Comparison of ENCODE assay signal across 8 cellular contexts in the genomic region with DNA sequence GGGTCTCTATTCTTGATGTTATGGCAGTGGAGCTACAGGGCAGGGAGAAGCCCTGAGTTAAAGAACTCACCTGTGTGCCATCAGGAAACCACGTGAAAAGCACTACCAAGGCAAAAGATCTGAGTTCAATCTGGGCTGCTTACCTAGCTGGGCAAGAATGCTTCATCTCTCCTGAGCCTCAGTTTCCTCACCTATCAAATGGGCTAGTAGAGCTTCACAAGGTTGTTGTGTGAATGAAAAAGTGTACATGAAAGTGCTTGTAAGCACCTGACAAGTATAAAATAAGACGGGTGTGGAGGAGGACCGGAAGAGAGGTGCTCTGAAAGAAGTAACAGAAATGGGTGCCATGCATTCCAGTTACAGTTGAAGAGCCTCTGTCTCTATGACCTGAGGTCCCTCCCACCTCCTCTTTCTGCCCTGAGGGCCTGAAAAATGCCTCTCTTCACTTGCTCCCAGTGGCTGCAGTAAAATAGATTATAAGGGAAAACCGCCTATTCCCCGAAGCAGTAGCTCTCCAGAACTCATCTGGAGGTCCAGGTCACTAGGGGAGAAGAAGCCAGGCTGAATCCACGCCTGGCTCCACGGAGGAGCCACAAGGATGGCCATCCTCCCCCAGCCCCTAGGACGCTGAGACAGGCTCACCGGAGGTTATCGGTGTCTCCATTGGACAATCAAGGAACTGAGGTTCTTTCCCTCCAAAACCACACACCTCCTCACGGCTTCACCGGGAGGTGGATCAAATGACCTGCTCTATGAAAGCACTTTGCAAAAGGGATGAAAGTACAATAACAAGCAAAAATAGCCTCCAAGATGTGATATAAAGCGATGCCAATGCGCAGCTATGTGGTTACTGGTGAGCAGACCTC. TPM values are rescaled to one million over a fixed set of nuclear protein-coding genes. Genes with fewer than 3 reads are reported as not detected.
DNase-seq lines count a peak whose midpoint lies in the region; ATAC-seq, FAIRE-seq and TF ChIP-seq lines count a peak whose summit lies in the region.

No MANE protein-coding gene starts in this region.

- TF ChIP-seq POLR2A in transverse colon (IDR thresholded peaks at IDR 0.05) = no peak

- peak overlapping the region; percentile 58 to 69 for H3K4me3 ChIP-seq in kidney (ENCODE audit: low read length in 2 of 2)
- peak overlapping the region; percentile 55 to 81 (median 69) for H3K4me3 ChIP-seq in transverse colon

- no peaks in the 10 kb centered on the region for H3K9me3 ChIP-seq in kidney (ENCODE audit: control insufficient read depth in 1 of 2, low read length in 2 of 2)
- H3K9me3 ChIP-seq in transverse colon = no peaks in the 10 kb centered on the region

- H3K36me3 Mint-ChIP-seq in activated naive CD4-positive, alpha-beta T cell treated with anti-CD3 and anti-CD28 coated beads for 36 hours (ENCODE audit: low read depth) = no peaks in the 10 kb centered on the region
- peaks cover 4% of the 10 kb centered on the region for H3K36me3 Mint-ChIP-seq in activated T-helper 1 cell treated with anti-CD3 and anti-CD28 coated beads, Interleukin-12 subunit alpha, Interleukin-12 subunit beta, Interleukin-2, Interleukin-4 antibody, amounts not matched to agents 30 ng/mL and 10 ng/mL and 1 ng/mL, durations not matched to agents 14 hours and 24 hours and 36 hours (ENCODE audit: low read depth)

- H3K4me1 ChIP-seq in kidney (ENCODE audit: control insufficient read depth in 1 of 2, insufficient read depth in 1 of 2, low read depth in 1 of 2, low read length in 2 of 2) (peaks cover 5 to 9% of the 10 kb centered on the region in 2 donors), transverse colon (peaks cover 13 to 29% (median 24%) of the 10 kb centered on the region in 4 donors)

- no peaks in the 10 kb centered on the region for H3K36me3 ChIP-seq in kidney (ENCODE audit: control insufficient read depth in 1 of 2, insufficient read depth in 2 of 2, low read length in 2 of 2)
- no peaks in the 10 kb centered on the region for H3K36me3 ChIP-seq in transverse colon

- H3K4me1 Mint-ChIP-seq in activated naive CD4-positive, alpha-beta T cell treated with anti-CD3 and anti-CD28 coated beads for 36 hours (ENCODE audit: low read depth) = peaks cover 36% of the 10 kb centered on the region
- peaks cover 26% of the 10 kb centered on the region for H3K4me1 Mint-ChIP-seq in activated T-helper 1 cell treated with anti-CD3 and anti-CD28 coated beads, Interleukin-12 subunit alpha, Interleukin-12 subunit beta, Interleukin-2, Interleukin-4 antibody, amounts not matched to agents 30 ng/mL and 10 ng/mL and 1 ng/mL, durations not matched to agents 14 hours and 24 hours and 36 hours (ENCODE audit: low read depth)

- in situ Hi-C loops in transverse colon (cut with MboI; ENCODE audit: low pct_ligation_motif_present in 1 of 4, low pct_unique_long_range_greater_than_20kb in 1 of 4, low sequenced_read_pairs in 3 of 4) = no loop called here

- H3K27me3 ChIP-seq in transverse colon = peaks cover 5% of the 10 kb centered on the region

- no peaks in the 10 kb centered on the region for H3K9me3 Mint-ChIP-seq in activated naive CD4-positive, alpha-beta T cell treated with anti-CD3 and anti-CD28 coated beads for 36 hours
- H3K9me3 Mint-ChIP-seq in activated T-helper 1 cell treated with anti-CD3 and anti-CD28 coated beads, Interleukin-12 subunit alpha, Interleukin-12 subunit beta, Interleukin-2, Interleukin-4 antibody, amounts not matched to agents 30 ng/mL and 10 ng/mL and 1 ng/mL, durations not matched to agents 14 hours and 24 hours and 36 hours = no peaks in the 10 kb centered on the region

- WGBS in transverse colon (ENCODE audit: low coverage in 1 of 2), 2 donors = 33 to 47% methylated on average over 3 to 14 of the region's 14 CpGs

- TF ChIP-seq CTCF in kidney (IDR thresholded peaks at IDR 0.05; ENCODE audit: borderline replicate concordance, extremely low read depth, insufficient read depth) (no peak), transverse colon (IDR thresholded peaks at IDR 0.05) (no peak)

- no peak overlapping the region for H3K27ac ChIP-seq in kidney (ENCODE audit: low read depth in 2 of 2, low read length in 2 of 2)
- peak overlapping the region; percentile 64 to 86 (median 80) for H3K27ac ChIP-seq in transverse colon

- peak overlapping the region in 1 of 2 donors; percentile 60 for H3K9ac ChIP-seq in kidney (ENCODE audit: low read length in 2 of 2)

- H3K4me3 Mint-ChIP-seq in activated naive CD4-positive, alpha-beta T cell treated with anti-CD3 and anti-CD28 coated beads for 36 hours = peak overlapping the region; percentile 71
- H3K4me3 Mint-ChIP-seq in activated T-helper 1 cell treated with anti-CD3 and anti-CD28 coated beads, Interleukin-12 subunit alpha, Interleukin-12 subunit beta, Interleukin-2, Interleukin-4 antibody, amounts not matched to agents 30 ng/mL and 10 ng/mL and 1 ng/mL, durations not matched to agents 14 hours and 24 hours and 36 hours = peak overlapping the region; percentile 79

- TF ChIP-seq EP300 in transverse colon (IDR thresholded peaks at IDR 0.05; ENCODE audit: low read depth) = no peak

- CTCF ChIA-PET in activated naive CD4-positive, alpha-beta T cell treated with anti-CD3 and anti-CD28 coated beads for 36 hours (lab: Charles Lee) = interaction anchor here (0.6 to 1.6 kb wide), 3 partner anchors 11 to 769 kb away, joined by 3 to 4 read pairs (median 3); no protein-coding TSS in a partner anchor

- peak; percentile 14 for DNase-seq in activated naive CD4-positive, alpha-beta T cell treated with anti-CD3 and anti-CD28 coated beads for 36 hours
- DNase-seq in activated naive CD4-positive, alpha-beta T cell treated with Interleukin-2 at 50 U/mL for 16 hours = no peak
- DNase-seq in activated T-helper 1 cell treated with anti-CD3 and anti-CD28 coated beads, Interleukin-12 subunit alpha, Interleukin-12 subunit beta, Interleukin-2, Interleukin-4 antibody, amounts not matched to agents 30 ng/mL and 10 ng/mL and 1 ng/mL, durations not matched to agents 14 hours and 24 hours and 36 hours (ENCODE audit: low spot score) = no peak
- DNase-seq in kidney (no peak), transverse colon (no peak), kidney tubule cell (ENCODE audit: low spot score) (no peak)

- no peak overlapping the region for H3K27ac Mint-ChIP-seq in activated naive CD4-positive, alpha-beta T cell treated with anti-CD3 and anti-CD28 coated beads for 36 hours
- no peak overlapping the region for H3K27ac Mint-ChIP-seq in activated T-helper 1 cell treated with anti-CD3 and anti-CD28 coated beads, Interleukin-12 subunit alpha, Interleukin-12 subunit beta, Interleukin-2, Interleukin-4 antibody, amounts not matched to agents 30 ng/mL and 10 ng/mL and 1 ng/mL, durations not matched to agents 14 hours and 24 hours and 36 hours

- H3K27me3 Mint-ChIP-seq in activated naive CD4-positive, alpha-beta T cell treated with anti-CD3 and anti-CD28 coated beads for 36 hours (ENCODE audit: low read depth) = peaks cover 38% of the 10 kb centered on the region
- H3K27me3 Mint-ChIP-seq in activated T-helper 1 cell treated with anti-CD3 and anti-CD28 coated beads, Interleukin-12 subunit alpha, Interleukin-12 subunit beta, Interleukin-2, Interleukin-4 antibody, amounts not matched to agents 30 ng/mL and 10 ng/mL and 1 ng/mL, durations not matched to agents 14 hours and 24 hours and 36 hours (ENCODE audit: insufficient read depth) = peaks cover 55% of the 10 kb centered on the region

- ATAC-seq in HG03108 (IDR thresholded peaks at IDR 0.05; ENCODE audit: unreplicated experiment) (no peak), GM19035 (IDR thresholded peaks at IDR 0.05; ENCODE audit: unreplicated experiment) (no peak)

- intact Hi-C loops in activated naive CD4-positive, alpha-beta T cell treated with anti-CD3 and anti-CD28 coated beads for 36 hours (cut with micrococcal nuclease) = loop anchor here (5.0 kb wide), 1 partner anchor 418 kb away; no protein-coding TSS in a partner anchor
- intact Hi-C loops in activated T-helper 1 cell treated with anti-CD3 and anti-CD28 coated beads, Interleukin-12 subunit alpha, Interleukin-12 subunit beta, Interleukin-2, Interleukin-4 antibody, amounts not matched to agents 30 ng/mL and 10 ng/mL and 1 ng/mL, durations not matched to agents 14 hours and 24 hours and 36 hours (cut with micrococcal nuclease) = loop anchor here (5.0 kb wide), 2 partner anchors 92 to 198 kb away; partner anchors contain the start of genes DCAF6, MPC2 and SFT2D2
- intact Hi-C loops in kidney (cut with DNase I) (no loop called here), transverse colon (cut with DNase I; ENCODE audit: low total_unique reads) (loop anchor here (5.0 kb wide), 1 partner anchor 43 kb away; no protein-coding TSS in a partner anchor)

- FAIRE-seq in kidney (lab: Jason Lieb, UNC) = no peak

RNA-seq across cellular contexts. Expression of gene GPR161, which starts 1.4 kb away (rescaled TPM):
- total RNA-seq in activated naive CD4-positive, alpha-beta T cell treated with anti-CD3 and anti-CD28 coated beads for 36 hours = under 1 TPM; 0.12 to 0.29 TPM
- total RNA-seq in activated T-helper 1 cell treated with anti-CD3 and anti-CD28 coated beads, Interleukin-12 subunit alpha, Interleukin-12 subunit beta, Interleukin-2, Interleukin-4 antibody, amounts not matched to agents 30 ng/mL and 10 ng/mL and 1 ng/mL, durations not matched to agents 14 hours and 24 hours and 36 hours = 0.41 and 0.42 TPM in 2 replicates
- total RNA-seq in kidney = 4.2 TPM
- polyA plus RNA-seq in kidney (ENCODE audit: insufficient read depth, low read depth, low replicate concordance) = 1.4 TPM
- total RNA-seq in transverse colon = 1 to 10 TPM in 3 of 4 donors, under 1 TPM in 1; 0.60 to 3.3 (median 2.8) TPM

RNA-seq across cellular contexts. Expression of gene TIPRL, which starts 43.4 kb away (rescaled TPM):
- total RNA-seq in activated naive CD4-positive, alpha-beta T cell treated with anti-CD3 and anti-CD28 coated beads for 36 hours = 10 to 100 TPM; 76.7 to 81.3 TPM
- total RNA-seq in activated T-helper 1 cell treated with anti-CD3 and anti-CD28 coated beads, Interleukin-12 subunit alpha, Interleukin-12 subunit beta, Interleukin-2, Interleukin-4 antibody, amounts not matched to agents 30 ng/mL and 10 ng/mL and 1 ng/mL, durations not matched to agents 14 hours and 24 hours and 36 hours = 42.8 and 45.7 TPM in 2 replicates
- total RNA-seq in kidney (26.3 TPM), transverse colon (10 to 100 TPM in 3 of 4 donors, 1 to 10 TPM in 1; 4.0 to 24.0 (median 19.6) TPM)
- 20.7 TPM for polyA plus RNA-seq in kidney (ENCODE audit: insufficient read depth, low read depth, low replicate concordance)

Comparison
In these comparisons a context has a peak if more than half of its experiments do, and no peak if none do; other contexts are left out.
1. H3K27ac ChIP-seq: peak in transverse colon (4 of 4); none in kidney (0 of 2).